In genomic region chr4:8151165-8151650, GRCh38 we compare ENCODE assay signal across 1 cellular context.
TF ChIP-seq lines count a peak whose summit lies in the region.

No MANE protein-coding gene starts in this region.

TF ChIP-seq in H1, 55 proteins besides CTCF, POLR2A, EP300 and RAD21:
- no peak for TF ChIP-seq RXRA (IDR thresholded peaks at IDR 0.05; ENCODE audit: insufficient read depth, low read depth, low read length)
- no peak for TF ChIP-seq KDM5A (IDR thresholded peaks at IDR 0.05; ENCODE audit: low read length)
- TF ChIP-seq RNF2 (IDR thresholded peaks at IDR 0.05; ENCODE audit: borderline replicate concordance, low read depth, low read length, missing control alignments, poor library complexity, severe bottlenecking) = no peak
- TF ChIP-seq TBP (IDR thresholded peaks at IDR 0.05; ENCODE audit: low read depth, low read length) = no peak
